16 cellular contexts compared by ENCODE assay signal in the genomic region with DNA sequence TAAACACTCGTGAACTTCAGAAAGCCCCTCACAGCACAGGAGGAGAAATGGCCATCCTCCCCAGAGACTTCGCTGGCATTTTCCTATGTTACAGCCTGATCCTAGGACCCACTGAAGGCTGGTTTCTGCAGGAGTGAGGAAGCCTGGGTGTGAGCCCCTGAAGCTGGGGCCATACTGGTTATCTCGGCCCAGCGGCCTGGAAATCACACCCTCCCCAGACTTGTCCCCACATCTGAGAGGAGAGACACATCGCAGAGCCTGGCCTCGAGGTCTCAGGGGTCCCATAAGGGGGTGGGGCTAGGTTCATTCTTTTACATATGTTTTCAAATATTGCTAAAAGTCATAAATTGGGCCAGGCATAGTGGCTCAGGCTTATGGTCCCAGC. TPM values are rescaled to one million over a fixed set of nuclear protein-coding genes. Genes with fewer than 3 reads are reported as not detected.
DNase-seq lines count a peak whose midpoint lies in the region; ATAC-seq and TF ChIP-seq lines count a peak whose summit lies in the region.
"Had no signal": no experiment of that assay in that cellular context is flagged by ENCODE, and none has a peak within 500 bp of the region (broad histone marks: within the 10 kb centered on the region; RNA-seq: fewer than 3 reads in every experiment).

No MANE protein-coding gene starts in this region.

- no peak overlapping the region for H3K4me3 ChIP-seq in BE2C (ENCODE audit: low read depth, low read length)
- no peak overlapping the region for H3K4me3 ChIP-seq in BLaER1 treated with 17β-estradiol and CSF1 and Interleukin-3, amounts not matched to agents 10 nM and 100 nM
- no peak overlapping the region for H3K4me3 ChIP-seq in lower lobe of right lung
- H3K4me3 ChIP-seq in spleen, result no peak overlapping the region
- H3K4me3 ChIP-seq in PC-9, result no peak overlapping the region
- no peak overlapping the region for H3K4me3 ChIP-seq in prostate gland

- TF ChIP-seq POLR2A in spleen (IDR thresholded peaks at IDR 0.05), result no peak
- TF ChIP-seq POLR2A in prostate gland (IDR thresholded peaks at IDR 0.05), result no peak

- H4K20me1 ChIP-seq in BLaER1 treated with 17β-estradiol and CSF1 and Interleukin-3, amounts not matched to agents 10 nM and 100 nM, result peaks cover 0 to 9% (median 0%) of the 10 kb centered on the region in 11 experiments; a peak in 2 of 22 replicates
- no peaks in the 10 kb centered on the region for H4K20me1 ChIP-seq in PC-9 (ENCODE audit: insufficient read depth)

- no peak overlapping the region for H2AFZ ChIP-seq in PC-9

- peak overlapping the region in 8 of 11 experiments; percentile 70 to 90 (median 82); a peak in 16 of 22 replicates for H3K4me2 ChIP-seq in BLaER1 treated with 17β-estradiol and CSF1 and Interleukin-3, amounts not matched to agents 10 nM and 100 nM
- no peak overlapping the region for H3K4me2 ChIP-seq in PC-9

- DNase-seq in BE2C, result peak; percentile 2
- peak; percentile 24 for DNase-seq in lower lobe of right lung
- DNase-seq in spleen, result peak; percentile 9
- DNase-seq in PC-9, result no peak
- DNase-seq in prostate gland (ENCODE audit: low spot score), result no peak
- DNase-seq in activated CD4-positive, CD25-positive, alpha-beta regulatory T cell treated with anti-CD3 and anti-CD28 coated beads, Interleukin-2, amount 50 U/mL, for 72 hours, result no peak
- DNase-seq: Calu3; CD8-positive, alpha-beta T cell; DMS79 treated with DMSO at 0.1 percent for 48 hours; GF-D8; GOT3; H7; HFFc6 had no signal

- POLR2A ChIA-PET in PC-9 (lab: Charles Lee; ENCODE audit: unreplicated experiment), result no interaction called here

- intact Hi-C loops in lower lobe of right lung (cut with DNase I) (no loop called here), spleen (cut with DNase I; ENCODE audit: low total_unique reads) (no loop called here), PC-9 (cut with micrococcal nuclease; ENCODE audit: unreplicated experiment) (no loop called here), prostate gland (cut with DNase I) (no loop called here)

- no peaks in the 10 kb centered on the region for H3K9me3 ChIP-seq in BE2C
- peaks cover 0 to 10% (median 0%) of the 10 kb centered on the region in 11 experiments; a peak in 3 of 22 replicates for H3K9me3 ChIP-seq in BLaER1 treated with 17β-estradiol and CSF1 and Interleukin-3, amounts not matched to agents 10 nM and 100 nM (replicated peaks in 1 of 11)
- H3K9me3 ChIP-seq in lower lobe of right lung, result no peaks in the 10 kb centered on the region
- H3K9me3 ChIP-seq in spleen, result no peaks in the 10 kb centered on the region
- H3K9me3 ChIP-seq in PC-9 (ENCODE audit: insufficient read depth, low read depth), result no peaks in the 10 kb centered on the region
- H3K9me3 ChIP-seq in prostate gland, result no peaks in the 10 kb centered on the region

- CTCF ChIA-PET in PC-9 (lab: Charles Lee), result no interaction called here

- 59 to 76% (median 71%) methylated on average over 5 to 6 of the region's 6 CpGs for WGBS in spleen, 5 donors
- WGBS in prostate gland, result 84% methylated on average over 6 of the region's 6 CpGs

- H3K27ac ChIP-seq in BLaER1 treated with 17β-estradiol and CSF1 and Interleukin-3, amounts not matched to agents 10 nM and 100 nM, result peak overlapping the region in 1 of 11 experiments; percentile 14; a peak in 1 of 22 replicates
- H3K27ac ChIP-seq in lower lobe of right lung (no peak overlapping the region), spleen (no peak overlapping the region), PC-9 (no peak overlapping the region), prostate gland (no peak overlapping the region)

- H3K27me3 ChIP-seq in BE2C (no peaks in the 10 kb centered on the region), lower lobe of right lung (ENCODE audit: low read depth) (peaks cover 9% of the 10 kb centered on the region), spleen (replicated peaks in 1 of 7) (peaks cover 0 to 33% (median 0%) of the 10 kb centered on the region in 7 donors), PC-9 (ENCODE audit: insufficient read depth, low read depth) (0 out of 2 replicates have a peak, but pooled peaks cover 15% of the 10 kb centered on the region), prostate gland (replicated peaks; ENCODE audit: insufficient read depth) (no peaks in the 10 kb centered on the region)
- no peaks in the 10 kb centered on the region for H3K27me3 ChIP-seq in BLaER1 treated with 17β-estradiol and CSF1 and Interleukin-3, amounts not matched to agents 10 nM and 100 nM

- ATAC-seq in lower lobe of right lung, result no peak
- ATAC-seq: CD8-positive, alpha-beta T cell; HCT116 had no signal

- H3K4me1 ChIP-seq in BE2C (peaks cover 60% of the 10 kb centered on the region), lower lobe of right lung (no peaks in the 10 kb centered on the region), spleen (no peaks in the 10 kb centered on the region), PC-9 (replicated peaks; ENCODE audit: insufficient read depth) (no peaks in the 10 kb centered on the region), prostate gland (replicated peaks) (no peaks in the 10 kb centered on the region)
- H3K4me1 ChIP-seq in BLaER1 treated with 17β-estradiol and CSF1 and Interleukin-3, amounts not matched to agents 10 nM and 100 nM, result peaks cover 7 to 58% (median 53%) of the 10 kb centered on the region in 10 experiments; a peak in 19 of 20 replicates

- H3K36me3 ChIP-seq in BE2C (no peaks in the 10 kb centered on the region), lower lobe of right lung (no peaks in the 10 kb centered on the region), spleen (no peaks in the 10 kb centered on the region), PC-9 (ENCODE audit: low read depth) (no peaks in the 10 kb centered on the region), prostate gland (no peaks in the 10 kb centered on the region)
- H3K36me3 ChIP-seq in BLaER1 treated with 17β-estradiol and CSF1 and Interleukin-3, amounts not matched to agents 10 nM and 100 nM, result no peaks in the 10 kb centered on the region

- no peaks in the 10 kb centered on the region for H3K79me2 ChIP-seq in PC-9 (ENCODE audit: low read depth)

- no peak overlapping the region for H3K9ac ChIP-seq in BLaER1 treated with 17β-estradiol and CSF1 and Interleukin-3, amounts not matched to agents 10 nM and 100 nM

- BruUV-seq in PC-9 (replicated peaks; lab: Mats Ljungman, UMichigan), result no TSS peak

- no peaks in the 10 kb centered on the region for H3K9me2 ChIP-seq in PC-9 (ENCODE audit: insufficient read depth)

- H3F3A ChIP-seq in PC-9 (ENCODE audit: insufficient read depth, low read depth), result no peaks in the 10 kb centered on the region

- no peak for TF ChIP-seq CTCF in BE2C (IDR thresholded peaks at IDR 0.05; ENCODE audit: low read depth, low read length)
- no peak for TF ChIP-seq CTCF in lower lobe of right lung (IDR thresholded peaks at IDR 0.05)
- no peak for TF ChIP-seq CTCF in spleen (IDR thresholded peaks at IDR 0.05 in 8 of 11, conservative IDR thresholded peaks at IDR 0.05 in 3 of 11)
- no peak for TF ChIP-seq CTCF in PC-9 (conservative IDR thresholded peaks at IDR 0.05)
- TF ChIP-seq CTCF in prostate gland (IDR thresholded peaks at IDR 0.05), result no peak

RNA-seq across cellular contexts. Expression of gene RET, which starts 17.5 kb away (rescaled TPM):
- 310 TPM for polyA plus RNA-seq in BE2C (2012; ENCODE audit: insufficient read depth, insufficient read length, low read depth)
- total RNA-seq in lower lobe of right lung (0.68 TPM), spleen (under 1 TPM in 5 of 7 donors, not detected in 2; 0.30 to 0.54 (median 0.34) TPM), PC-9 (2021) (not detected in 2 replicates), prostate gland (1 to 10 TPM; 3.6 to 8.7 TPM)
- polyA plus RNA-seq in spleen, result under 1 TPM; 0.02 to 0.11 (median 0.10) TPM
- total RNA-seq: Calu3; CD8-positive, alpha-beta T cell; HT-29 had no signal

Comparison
In these comparisons a context has a peak if more than half of its experiments do, and no peak if none do; other contexts are left out.
1. DNase-seq: peak in BE2C (single experiment), lower lobe of right lung (single experiment) and spleen (single experiment); none in PC-9 (0 of 2), prostate gland (single experiment) and activated CD4-positive, CD25-positive, alpha-beta regulatory T cell treated with anti-CD3 and anti-CD28 coated beads, Interleukin-2, amount 50 U/mL, for 72 hours (single experiment).